12 cellular contexts compared by ENCODE assay signal in genomic region chr14:73477618-73478266, GRCh38. TPM values are rescaled to one million over a fixed set of nuclear protein-coding genes. Genes with fewer than 3 reads are reported as not detected.
DNase-seq lines count a peak whose midpoint lies in the region; ATAC-seq and TF ChIP-seq lines count a peak whose summit lies in the region.
"Had no signal": no experiment of that assay in that cellular context is flagged by ENCODE, and none has a peak within 500 bp of the region (broad histone marks: within the 10 kb centered on the region; RNA-seq: fewer than 3 reads in every experiment).

No MANE protein-coding gene starts in this region.

- H3K9me3 Mint-ChIP-seq in activated CD4-positive, alpha-beta T cell treated with anti-CD3 and anti-CD28 coated beads for 36 hours (ENCODE audit: low read depth), result no peaks in the 10 kb centered on the region
- H3K9me3 Mint-ChIP-seq in MCF 10A (ENCODE audit: unreplicated experiment), result no peaks in the 10 kb centered on the region
- H3K9me3 Mint-ChIP-seq in activated T-helper 2 cell treated with anti-CD3 and anti-CD28 coated beads, Interferon-gamma antibody, Interleukin-2, Interleukin-4, amounts not matched to agents 10 μg/mL and 5 μg/mL and 100 μg/mL, durations not matched to agents 14 hours and 24 hours and 36 hours, result no peaks in the 10 kb centered on the region

- intact Hi-C loops in activated CD4-positive, alpha-beta T cell treated with anti-CD3 and anti-CD28 coated beads for 36 hours (cut with DNase I, micrococcal nuclease), result no loop called here
- intact Hi-C loops in MCF 10A (cut with micrococcal nuclease) (loop anchor here (10.0 kb wide), 1 partner anchor 963 kb away; no protein-coding TSS in a partner anchor), sciatic nerve (cut with DNase I) (no loop called here)
- intact Hi-C loops in activated T-helper 2 cell treated with anti-CD3 and anti-CD28 coated beads, Interferon-gamma antibody, Interleukin-2, Interleukin-4, amounts not matched to agents 10 μg/mL and 5 μg/mL and 100 μg/mL, durations not matched to agents 14 hours and 24 hours and 36 hours (cut with micrococcal nuclease), result no loop called here

- H3K36me3 Mint-ChIP-seq in activated CD4-positive, alpha-beta T cell treated with anti-CD3 and anti-CD28 coated beads for 36 hours (ENCODE audit: low read depth), result no peaks in the 10 kb centered on the region
- H3K36me3 Mint-ChIP-seq in MCF 10A (ENCODE audit: insufficient read depth, unreplicated experiment), result no peaks in the 10 kb centered on the region
- no peaks in the 10 kb centered on the region for H3K36me3 Mint-ChIP-seq in activated T-helper 2 cell treated with anti-CD3 and anti-CD28 coated beads, Interferon-gamma antibody, Interleukin-2, Interleukin-4, amounts not matched to agents 10 μg/mL and 5 μg/mL and 100 μg/mL, durations not matched to agents 14 hours and 24 hours and 36 hours (ENCODE audit: low read depth)

- peak; percentile 39 for ATAC-seq in activated CD4-positive, alpha-beta T cell treated with anti-CD3 and anti-CD28 coated beads for 36 hours
- ATAC-seq in HG03135 (IDR thresholded peaks at IDR 0.05; ENCODE audit: unreplicated experiment) (peak; percentile 64), sciatic nerve (peak; percentile 67), GM18517 (IDR thresholded peaks at IDR 0.05; ENCODE audit: unreplicated experiment) (no peak)
- ATAC-seq: A549 had no signal

- no peak overlapping the region for H3K4me3 Mint-ChIP-seq in activated CD4-positive, alpha-beta T cell treated with anti-CD3 and anti-CD28 coated beads for 36 hours
- no peak overlapping the region for H3K4me3 Mint-ChIP-seq in MCF 10A (ENCODE audit: unreplicated experiment)
- H3K4me3 Mint-ChIP-seq in activated T-helper 2 cell treated with anti-CD3 and anti-CD28 coated beads, Interferon-gamma antibody, Interleukin-2, Interleukin-4, amounts not matched to agents 10 μg/mL and 5 μg/mL and 100 μg/mL, durations not matched to agents 14 hours and 24 hours and 36 hours (ENCODE audit: low read depth), result no peak overlapping the region

- POLR2A ChIA-PET in activated CD4-positive, alpha-beta T cell treated with anti-CD3 and anti-CD28 coated beads for 36 hours (lab: Charles Lee), result interaction anchor here (0.7 kb wide), 1 partner anchor 419 kb away, joined by 3 read pairs; no protein-coding TSS in a partner anchor
- POLR2A ChIA-PET in MCF 10A (lab: Yijun Ruan, JAX), result interaction anchor here (0.7 to 2.4 kb wide), 13 partner anchors 12 to 307 kb away, joined by 3 to 11 read pairs (median 3); partner anchors contain the start of genes NUMB and RIOX1

- CTCF ChIA-PET in activated CD4-positive, alpha-beta T cell treated with anti-CD3 and anti-CD28 coated beads for 36 hours (lab: Charles Lee), result interaction anchor here (0.6 to 1.1 kb wide), 3 partner anchors 10 to 329 kb away, joined by 3 to 4 read pairs (median 3); no protein-coding TSS in a partner anchor
- CTCF ChIA-PET in MCF 10A (lab: Yijun Ruan, JAX), result interaction anchor here (0.5 to 2.1 kb wide), 4 partner anchors 92 to 182 kb away, joined by 3 to 15 read pairs (median 6); no protein-coding TSS in a partner anchor

- no peak overlapping the region for H3K27ac Mint-ChIP-seq in activated CD4-positive, alpha-beta T cell treated with anti-CD3 and anti-CD28 coated beads for 36 hours
- no peak overlapping the region for H3K27ac Mint-ChIP-seq in MCF 10A (ENCODE audit: low read depth, unreplicated experiment)
- no peak overlapping the region for H3K27ac Mint-ChIP-seq in activated T-helper 2 cell treated with anti-CD3 and anti-CD28 coated beads, Interferon-gamma antibody, Interleukin-2, Interleukin-4, amounts not matched to agents 10 μg/mL and 5 μg/mL and 100 μg/mL, durations not matched to agents 14 hours and 24 hours and 36 hours

- no TSS peak for BruUV-seq in MCF 10A (replicated peaks; lab: Mats Ljungman, UMichigan)

- no peaks in the 10 kb centered on the region for H3K4me1 Mint-ChIP-seq in activated CD4-positive, alpha-beta T cell treated with anti-CD3 and anti-CD28 coated beads for 36 hours
- H3K4me1 Mint-ChIP-seq in MCF 10A (ENCODE audit: insufficient read depth, unreplicated experiment), result peaks cover 7% of the 10 kb centered on the region
- H3K4me1 Mint-ChIP-seq in activated T-helper 2 cell treated with anti-CD3 and anti-CD28 coated beads, Interferon-gamma antibody, Interleukin-2, Interleukin-4, amounts not matched to agents 10 μg/mL and 5 μg/mL and 100 μg/mL, durations not matched to agents 14 hours and 24 hours and 36 hours (ENCODE audit: low read depth), result peaks cover 6% of the 10 kb centered on the region

- no peaks in the 10 kb centered on the region for H3K27me3 Mint-ChIP-seq in activated CD4-positive, alpha-beta T cell treated with anti-CD3 and anti-CD28 coated beads for 36 hours
- no peaks in the 10 kb centered on the region for H3K27me3 Mint-ChIP-seq in MCF 10A (ENCODE audit: insufficient read depth, unreplicated experiment)
- peaks cover 4% of the 10 kb centered on the region for H3K27me3 Mint-ChIP-seq in activated T-helper 2 cell treated with anti-CD3 and anti-CD28 coated beads, Interferon-gamma antibody, Interleukin-2, Interleukin-4, amounts not matched to agents 10 μg/mL and 5 μg/mL and 100 μg/mL, durations not matched to agents 14 hours and 24 hours and 36 hours (ENCODE audit: low read depth)

- DNase-seq in activated CD4-positive, alpha-beta T cell treated with anti-CD3 and anti-CD28 coated beads for 36 hours, result peak; percentile 15
- DNase-seq in activated CD4-positive, alpha-beta T cell treated with anti-CD3 and anti-CD28 coated beads for 1 hour, result no peak
- DNase-seq in MCF 10A (ENCODE audit: unreplicated experiment) (peak; percentile 63), sciatic nerve (ENCODE audit: low spot score) (no peak), GM19238 (ENCODE audit: insufficient read length, low spot score) (no peak)
- DNase-seq in activated T-helper 2 cell treated with anti-CD3 and anti-CD28 coated beads, Interferon-gamma antibody, Interleukin-2, Interleukin-4, amounts not matched to agents 10 μg/mL and 5 μg/mL and 100 μg/mL, durations not matched to agents 14 hours and 24 hours and 36 hours (ENCODE audit: low spot score), result no peak
- DNase-seq: activated effector memory CD4-positive, alpha-beta T cell treated with Interleukin-2 at 50 U/mL for 16 hours; effector memory CD4-positive, alpha-beta T cell; H7 had no signal

- TF ChIP-seq CTCF in MCF 10A (IDR thresholded peaks at IDR 0.05; ENCODE audit: unreplicated experiment), result no peak

RNA-seq across cellular contexts. Expression of gene RIOX1, which starts 13.0 kb away (rescaled TPM):
- 10 to 100 TPM; 12.8 to 12.9 TPM for total RNA-seq in activated CD4-positive, alpha-beta T cell treated with anti-CD3 and anti-CD28 coated beads for 36 hours
- 12.3 and 12.4 TPM in 2 replicates for total RNA-seq in MCF 10A (2022)
- 12.7 TPM for total RNA-seq in sciatic nerve
- total RNA-seq in activated T-helper 2 cell treated with anti-CD3 and anti-CD28 coated beads, Interferon-gamma antibody, Interleukin-2, Interleukin-4, amounts not matched to agents 10 μg/mL and 5 μg/mL and 100 μg/mL, durations not matched to agents 14 hours and 24 hours and 36 hours, result 22.0 and 24.1 TPM in 2 replicates

RNA-seq across cellular contexts. Expression of gene NUMB, which starts 19.4 kb away (rescaled TPM):
- 10 to 100 TPM; 35.7 to 54.9 TPM for total RNA-seq in activated CD4-positive, alpha-beta T cell treated with anti-CD3 and anti-CD28 coated beads for 36 hours
- total RNA-seq in MCF 10A (2022) (81.5 and 88.5 TPM in 2 replicates), sciatic nerve (119 TPM)
- 52.4 and 66.1 TPM in 2 replicates for total RNA-seq in activated T-helper 2 cell treated with anti-CD3 and anti-CD28 coated beads, Interferon-gamma antibody, Interleukin-2, Interleukin-4, amounts not matched to agents 10 μg/mL and 5 μg/mL and 100 μg/mL, durations not matched to agents 14 hours and 24 hours and 36 hours

RNA-seq across cellular contexts. Expression of gene ACOT1, which starts 59.2 kb away (rescaled TPM):
- under 1 TPM; 0.78 to 0.91 TPM for total RNA-seq in activated CD4-positive, alpha-beta T cell treated with anti-CD3 and anti-CD28 coated beads for 36 hours
- total RNA-seq in MCF 10A (2022) (2.1 and 2.8 TPM in 2 replicates), sciatic nerve (3.8 TPM)
- 1.9 and 2.7 TPM in 2 replicates for total RNA-seq in activated T-helper 2 cell treated with anti-CD3 and anti-CD28 coated beads, Interferon-gamma antibody, Interleukin-2, Interleukin-4, amounts not matched to agents 10 μg/mL and 5 μg/mL and 100 μg/mL, durations not matched to agents 14 hours and 24 hours and 36 hours

Comparison
In these comparisons a context has a peak if more than half of its experiments do, and no peak if none do; other contexts are left out.
1. DNase-seq: peak in activated CD4-positive, alpha-beta T cell treated with anti-CD3 and anti-CD28 coated beads for 36 hours (single experiment) and MCF 10A (single experiment); none in activated CD4-positive, alpha-beta T cell treated with anti-CD3 and anti-CD28 coated beads for 1 hour (single experiment), sciatic nerve (single experiment), activated T-helper 2 cell treated with anti-CD3 and anti-CD28 coated beads, Interferon-gamma antibody, Interleukin-2, Interleukin-4, amounts not matched to agents 10 μg/mL and 5 μg/mL and 100 μg/mL, durations not matched to agents 14 hours and 24 hours and 36 hours (single experiment) and GM19238 (single experiment).